In the genomic region with DNA sequence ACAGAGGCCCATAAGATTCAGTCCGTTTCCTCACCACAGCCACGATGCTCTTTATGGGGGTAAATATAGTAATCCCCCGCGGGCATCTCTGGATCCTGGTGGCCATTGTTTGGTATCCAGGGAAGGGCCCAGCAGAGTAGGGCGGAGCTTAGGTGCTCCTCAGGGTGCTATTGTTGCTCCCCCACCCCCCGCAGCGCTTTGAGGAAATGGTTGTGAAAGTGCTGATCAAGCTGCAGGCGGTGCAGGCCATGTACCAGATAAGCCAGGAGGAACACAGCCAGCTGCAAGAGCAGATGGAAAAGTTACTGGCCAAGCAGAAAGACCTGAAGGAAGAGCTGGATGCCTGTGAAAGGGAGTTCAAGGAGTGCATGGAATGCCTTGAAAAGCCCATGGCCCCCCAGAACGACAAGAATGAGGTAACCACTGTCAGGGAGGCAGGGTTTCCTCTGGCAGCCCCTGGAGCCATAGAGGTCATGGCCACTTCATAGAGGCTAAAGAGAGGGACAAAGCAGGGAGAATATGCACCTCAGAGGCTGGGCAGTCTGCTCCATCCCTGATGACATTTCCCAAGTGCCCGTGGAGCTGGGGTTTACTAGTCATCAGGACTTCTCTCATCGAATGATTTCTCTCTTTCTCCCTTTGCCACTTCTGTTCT, we compare ENCODE assay signal across 16 cellular contexts. TPM values are rescaled to one million over a fixed set of nuclear protein-coding genes. Genes with fewer than 3 reads are reported as not detected.
DNase-seq lines count a peak whose midpoint lies in the region; ATAC-seq, FAIRE-seq and TF ChIP-seq lines count a peak whose summit lies in the region.
"Had no signal": no experiment of that assay in that cellular context is flagged by ENCODE, and none has a peak within 500 bp of the region (broad histone marks: within the 10 kb centered on the region; RNA-seq: fewer than 3 reads in every experiment).

No MANE protein-coding gene starts in this region.

- H3K4me1 ChIP-seq in right lobe of liver = no peaks in the 10 kb centered on the region
- H3K4me1 ChIP-seq in HepG2 (ENCODE audit: insufficient read depth, low read length) = no peaks in the 10 kb centered on the region
- H3K4me1 ChIP-seq: breast epithelium had no signal

- H3K36me3 Mint-ChIP-seq in activated CD4-positive, alpha-beta T cell treated with anti-CD3 and anti-CD28 coated beads for 36 hours (ENCODE audit: low read depth) = no peaks in the 10 kb centered on the region
- H3K36me3 Mint-ChIP-seq: stimulated activated memory B cell treated with anti-CD40 and anti-IgM and Interleukin-4, amounts not matched to agents 10 μg/mL and 1 μg/mL and 100 μg/mL, for 72 hours had no signal

- H3K27ac Mint-ChIP-seq in activated CD4-positive, alpha-beta T cell treated with anti-CD3 and anti-CD28 coated beads for 36 hours = no peak overlapping the region
- H3K27ac Mint-ChIP-seq: stimulated activated memory B cell treated with anti-CD40 and anti-IgM and Interleukin-4, amounts not matched to agents 10 μg/mL and 1 μg/mL and 100 μg/mL, for 72 hours had no signal

- H3K4me2 ChIP-seq in HepG2 (ENCODE audit: low read depth, low read length) = no peak overlapping the region

- no peaks in the 10 kb centered on the region for H3K79me2 ChIP-seq in HepG2 (ENCODE audit: insufficient read depth, low read length)

- no peaks in the 10 kb centered on the region for H3K27me3 ChIP-seq in right lobe of liver
- peaks cover 2 to 52% of the 10 kb centered on the region in 2 experiments; a peak in 3 of 5 replicates for H3K27me3 ChIP-seq in HepG2 (ENCODE audit: control insufficient read depth in 1 of 2, insufficient read depth in 2 of 2, low read length in 2 of 2)
- H3K27me3 ChIP-seq: breast epithelium had no signal

- WGBS in right lobe of liver (ENCODE audit: insufficient coverage, low coverage, low lambda C conversion rate, missing lambda C conversion rate) = 59% methylated on average over 5 of the region's 11 CpGs
- 19% methylated on average over 7 of the region's 11 CpGs for WGBS in HepG2 (ENCODE audit: low lambda C conversion rate)

- H3K4me1 Mint-ChIP-seq in activated CD4-positive, alpha-beta T cell treated with anti-CD3 and anti-CD28 coated beads for 36 hours = no peaks in the 10 kb centered on the region
- H3K4me1 Mint-ChIP-seq: stimulated activated memory B cell treated with anti-CD40 and anti-IgM and Interleukin-4, amounts not matched to agents 10 μg/mL and 1 μg/mL and 100 μg/mL, for 72 hours had no signal

- BruUV-seq in HepG2 (replicated peaks; lab: Mats Ljungman, UMichigan) = no TSS peak

- in situ Hi-C loops in HepG2 (cut with HindIII; ENCODE audit: extremely low pct_ligation_motif_present, low pct_unique_long_range_greater_than_20kb) = no loop called here

- DNase-seq in right lobe of liver (no peak), HepG2 (ENCODE audit: low spot score) (no peak), SK-N-MC (ENCODE audit: low read depth, low spot score) (peak; percentile 14), left ventricle myocardium superior (peak; percentile 73), DMS 273 treated with DMSO at 0.1 percent for 48 hours (lab: John Stamatoyannopoulos, UW) (no peak)
- DNase-seq in activated CD4-positive, alpha-beta T cell treated with anti-CD3 and anti-CD28 coated beads for 36 hours = no peak
- DNase-seq: activated T-cell treated with anti-CD3 and anti-CD28 coated beads, Interleukin-2, amount 50 U/mL, for 4 hours; HCEC 1CT had no signal

- H3K9me3 ChIP-seq in right lobe of liver (no peaks in the 10 kb centered on the region), HepG2 (ENCODE audit: low read length) (no peaks in the 10 kb centered on the region), SK-N-MC (ENCODE audit: low read depth, low read length) (no peaks in the 10 kb centered on the region)
- H3K9me3 ChIP-seq: breast epithelium had no signal

- H3K4me3 Mint-ChIP-seq in activated CD4-positive, alpha-beta T cell treated with anti-CD3 and anti-CD28 coated beads for 36 hours = no peak overlapping the region
- H3K4me3 Mint-ChIP-seq: activated T-cell treated with anti-CD3 and anti-CD28 coated beads, Interleukin-2, amount 50 U/mL, for 4 hours; stimulated activated memory B cell treated with anti-CD40 and anti-IgM and Interleukin-4, amounts not matched to agents 10 μg/mL and 1 μg/mL and 100 μg/mL, for 72 hours had no signal

- TF ChIP-seq CTCF in right lobe of liver (IDR thresholded peaks at IDR 0.05) (no peak), HepG2 (CRISPR knock-in tag; IDR thresholded peaks at IDR 0.05) (no peak)

- H2AFZ ChIP-seq in HepG2 (ENCODE audit: low read length) = no peak overlapping the region

- H3K9ac ChIP-seq in HepG2 (ENCODE audit: insufficient read depth, low read depth, low read length) = no peak overlapping the region
- H3K9ac ChIP-seq in SK-N-MC (ENCODE audit: insufficient read length) = no peak overlapping the region

- no peak overlapping the region for H3K27ac ChIP-seq in right lobe of liver
- no peak overlapping the region for H3K27ac ChIP-seq in HepG2 (ENCODE audit: extremely low read length, insufficient read depth, low read length)
- H3K27ac ChIP-seq in SK-N-MC = no peak overlapping the region
- H3K27ac ChIP-seq: breast epithelium had no signal

- H3K27me3 Mint-ChIP-seq in activated CD4-positive, alpha-beta T cell treated with anti-CD3 and anti-CD28 coated beads for 36 hours = no peaks in the 10 kb centered on the region
- H3K27me3 Mint-ChIP-seq: stimulated activated memory B cell treated with anti-CD40 and anti-IgM and Interleukin-4, amounts not matched to agents 10 μg/mL and 1 μg/mL and 100 μg/mL, for 72 hours had no signal

- ATAC-seq in right lobe of liver (peak; percentile 50 to 77 (median 64)), HepG2 (no peak), left ventricle myocardium superior (peak; percentile 77), HG03159 (IDR thresholded peaks at IDR 0.05; ENCODE audit: unreplicated experiment) (no peak), HG03520 (IDR thresholded peaks at IDR 0.05; ENCODE audit: unreplicated experiment) (no peak)
- no peak for ATAC-seq in activated CD4-positive, alpha-beta T cell treated with anti-CD3 and anti-CD28 coated beads for 36 hours
- ATAC-seq: activated T-cell treated with anti-CD3 and anti-CD28 coated beads, Interleukin-2, amount 50 U/mL, for 4 hours; stimulated activated memory B cell treated with anti-CD40 and anti-IgM and Interleukin-4, amounts not matched to agents 10 μg/mL and 1 μg/mL and 100 μg/mL, for 72 hours had no signal

- intact Hi-C loops in right lobe of liver (cut with DNase I) (no loop called here), HepG2 (cut with micrococcal nuclease; ENCODE audit: unreplicated experiment) (no loop called here), left ventricle myocardium superior (cut with micrococcal nuclease) (no loop called here)
- intact Hi-C loops in activated CD4-positive, alpha-beta T cell treated with anti-CD3 and anti-CD28 coated beads for 36 hours (cut with DNase I, micrococcal nuclease) = no loop called here

- H3K9me3 Mint-ChIP-seq in activated CD4-positive, alpha-beta T cell treated with anti-CD3 and anti-CD28 coated beads for 36 hours (ENCODE audit: low read depth) = no peaks in the 10 kb centered on the region
- H3K9me3 Mint-ChIP-seq: activated T-cell treated with anti-CD3 and anti-CD28 coated beads, Interleukin-2, amount 50 U/mL, for 4 hours; stimulated activated memory B cell treated with anti-CD40 and anti-IgM and Interleukin-4, amounts not matched to agents 10 μg/mL and 1 μg/mL and 100 μg/mL, for 72 hours had no signal

- no peaks in the 10 kb centered on the region for H3K36me3 ChIP-seq in right lobe of liver
- H3K36me3 ChIP-seq in HepG2 (replicated peaks in 1 of 2; ENCODE audit: control insufficient read depth in 1 of 2, insufficient read depth in 2 of 2, low read length in 2 of 2) = no peaks in the 10 kb centered on the region
- no peaks in the 10 kb centered on the region for H3K36me3 ChIP-seq in SK-N-MC (ENCODE audit: insufficient read depth, low read length)
- H3K36me3 ChIP-seq: breast epithelium had no signal

- H3K4me3 ChIP-seq in right lobe of liver (no peak overlapping the region), HepG2 (replicated peaks in 1 of 3; ENCODE audit: insufficient read depth in 1 of 3, low read depth in 2 of 3, low read length in 3 of 3) (no peak overlapping the region), SK-N-MC (peak overlapping the region; percentile 29)
- H3K4me3 ChIP-seq: breast epithelium had no signal

- TF ChIP-seq EP300 in HepG2 (IDR thresholded peaks at IDR 0.05; ENCODE audit: low read depth in 2 of 2, low read length in 2 of 2) = no peak
- TF ChIP-seq EP300 in HepG2 (CRISPR knock-in tag; IDR thresholded peaks at IDR 0.05; ENCODE audit: borderline replicate concordance) = no peak

- TF ChIP-seq POLR2A in right lobe of liver (IDR thresholded peaks at IDR 0.05) = no peak
- TF ChIP-seq POLR2A in HepG2 (IDR thresholded peaks at IDR 0.05; ENCODE audit: insufficient read depth in 1 of 2, low read depth in 2 of 2, low read length in 2 of 2) = no peak

- TF ChIP-seq RAD21 in HepG2 (CRISPR knock-in tag; IDR thresholded peaks at IDR 0.05) = no peak

- CTCF ChIA-PET in HepG2 (lab: Yijun Ruan, JAX; ENCODE audit: low intra/inter-chr PET ratio, low total read pairs) = no interaction called here
- CTCF ChIA-PET in activated CD4-positive, alpha-beta T cell treated with anti-CD3 and anti-CD28 coated beads for 36 hours (lab: Charles Lee) = interaction anchor here (0.6 to 1.7 kb wide), 2 partner anchors 71 to 1949 kb away, joined by 4 to 7 read pairs; no protein-coding TSS in a partner anchor

- H4K20me1 ChIP-seq in HepG2 (ENCODE audit: insufficient read depth, low read length) = no peaks in the 10 kb centered on the region; the same call in 1 of the 2 replicates

- POLR2A ChIA-PET in HepG2 (lab: Yijun Ruan, JAX) = interaction anchor here (0.6 kb wide), 1 partner anchor 132 kb away, joined by 3 read pairs; no protein-coding TSS in a partner anchor
- POLR2A ChIA-PET in activated CD4-positive, alpha-beta T cell treated with anti-CD3 and anti-CD28 coated beads for 36 hours (lab: Charles Lee) = no interaction called here

- FAIRE-seq in HepG2 (lab: Jason Lieb, UNC) = no peak
- FAIRE-seq: keratinocyte had no signal

RNA-seq across cellular contexts. Expression of a gene that starts 17.6 kb away (rescaled TPM):
- 1 to 10 TPM in 2 of 6 experiments, under 1 TPM in 4; 0.27 to 5.1 (median 0.74) TPM for total RNA-seq in right lobe of liver
- 0.01 and 0.02 TPM in 2 replicates for total RNA-seq in HepG2 (2016; rRNA removed; fragmentation: Illumina TruSeq; extraction: Trizol)
- not detected in 2 replicates for total RNA-seq in HepG2 (2016; cell fraction: cytosol; rRNA removed; fragmentation: Illumina TruSeq; extraction: Trizol; ENCODE audit: low read depth)
- total RNA-seq in HepG2 (2016; cell fraction: insoluble cytoplasmic fraction; rRNA removed; fragmentation: Illumina TruSeq; extraction: Trizol) = under 0.01 TPM in 1 of 2 replicates, not detected in the other
- total RNA-seq in HepG2 (2016; cell fraction: membrane; rRNA removed; fragmentation: Illumina TruSeq; extraction: Trizol) = not detected in 2 replicates
- 0.06 TPM in 1 of 2 replicates, not detected in the other for total RNA-seq in HepG2 (2016; cell fraction: nucleus; rRNA removed; fragmentation: Illumina TruSeq; extraction: Trizol)
- 0.01 TPM in 1 of 2 replicates, not detected in the other for polyA plus RNA-seq in HepG2 (2011; rRNA removed)
- 0.01 TPM in 2 replicates for polyA plus RNA-seq in HepG2 (2011; cell fraction: cytosol; rRNA removed)
- polyA plus RNA-seq in HepG2 (2011; cell fraction: nucleus; rRNA removed) = 0.02 and 0.05 TPM in 2 replicates
- 0.01 TPM in 1 of 2 replicates, not detected in the other for polyA plus RNA-seq in HepG2 (2012)
- not detected in 2 replicates for polyA plus RNA-seq in HepG2 (2016; cell fraction: cytosol; fragmentation: Illumina TruSeq; extraction: Trizol; ENCODE audit: low read depth)
- not detected in 2 replicates for polyA plus RNA-seq in HepG2 (2016; cell fraction: insoluble cytoplasmic fraction; fragmentation: Illumina TruSeq; extraction: Trizol; ENCODE audit: low read depth)
- not detected in 2 replicates for polyA plus RNA-seq in HepG2 (2016; cell fraction: membrane; fragmentation: Illumina TruSeq; extraction: Trizol; ENCODE audit: low read depth)
- not detected in 2 replicates for polyA plus RNA-seq in HepG2 (2016; cell fraction: nucleus; fragmentation: Illumina TruSeq; extraction: Trizol; ENCODE audit: insufficient read depth, low read depth)
- 0.16 and 0.19 TPM in 2 replicates for polyA minus RNA-seq in HepG2 (2011; rRNA and poly(A)+ RNA removed; ENCODE audit: low replicate concordance)
- 0.09 and 0.10 TPM in 2 replicates for polyA minus RNA-seq in HepG2 (2011; cell fraction: cytosol; rRNA and poly(A)+ RNA removed)
- polyA minus RNA-seq in HepG2 (2011; cell fraction: nucleus; rRNA and poly(A)+ RNA removed) = under 0.01 TPM in 1 of 2 replicates, not detected in the other
- total RNA-seq in left ventricle myocardium superior = 591 TPM
- total RNA-seq in activated CD4-positive, alpha-beta T cell treated with anti-CD3 and anti-CD28 coated beads for 36 hours = under 1 TPM; 0.09 to 0.18 TPM

RNA-seq across cellular contexts. Expression of a gene that starts 20.9 kb away (rescaled TPM):
- total RNA-seq in right lobe of liver (under 1 TPM in 4 of 6 experiments, not detected in 2; 0.16 to 0.70 (median 0.20) TPM), HepG2 (2016; rRNA removed; fragmentation: Illumina TruSeq; extraction: Trizol) (0.04 TPM in 1 of 2 replicates, not detected in the other), left ventricle myocardium superior (6.5 TPM)
- not detected in 2 replicates for total RNA-seq in HepG2 (2016; cell fraction: cytosol; rRNA removed; fragmentation: Illumina TruSeq; extraction: Trizol; ENCODE audit: low read depth)
- total RNA-seq in HepG2 (2016; cell fraction: insoluble cytoplasmic fraction; rRNA removed; fragmentation: Illumina TruSeq; extraction: Trizol) = not detected in 2 replicates
- total RNA-seq in HepG2 (2016; cell fraction: membrane; rRNA removed; fragmentation: Illumina TruSeq; extraction: Trizol) = not detected in 2 replicates
- total RNA-seq in HepG2 (2016; cell fraction: nucleus; rRNA removed; fragmentation: Illumina TruSeq; extraction: Trizol) = not detected in 2 replicates
- polyA plus RNA-seq in HepG2 (2011; rRNA removed) = 0.38 and 0.47 TPM in 2 replicates
- polyA plus RNA-seq in HepG2 (2011; cell fraction: cytosol; rRNA removed) = 0.03 TPM in 1 of 2 replicates, not detected in the other
- 0.21 and 0.35 TPM in 2 replicates for polyA plus RNA-seq in HepG2 (2011; cell fraction: nucleus; rRNA removed)
- polyA plus RNA-seq in HepG2 (2012) = 0.16 and 0.23 TPM in 2 replicates
- not detected in 2 replicates for polyA plus RNA-seq in HepG2 (2016; cell fraction: cytosol; fragmentation: Illumina TruSeq; extraction: Trizol; ENCODE audit: low read depth)
- not detected in 2 replicates for polyA plus RNA-seq in HepG2 (2016; cell fraction: insoluble cytoplasmic fraction; fragmentation: Illumina TruSeq; extraction: Trizol; ENCODE audit: low read depth)
- not detected in 2 replicates for polyA plus RNA-seq in HepG2 (2016; cell fraction: membrane; fragmentation: Illumina TruSeq; extraction: Trizol; ENCODE audit: low read depth)
- not detected in 2 replicates for polyA plus RNA-seq in HepG2 (2016; cell fraction: nucleus; fragmentation: Illumina TruSeq; extraction: Trizol; ENCODE audit: insufficient read depth, low read depth)
- 0.54 and 0.84 TPM in 2 replicates for polyA minus RNA-seq in HepG2 (2011; rRNA and poly(A)+ RNA removed; ENCODE audit: low replicate concordance)
- polyA minus RNA-seq in HepG2 (2011; cell fraction: cytosol; rRNA and poly(A)+ RNA removed) = not detected in 2 replicates
- 1.2 TPM in 1 of 2 replicates, not detected in the other for polyA minus RNA-seq in HepG2 (2011; cell fraction: nucleus; rRNA and poly(A)+ RNA removed)
- total RNA-seq in activated CD4-positive, alpha-beta T cell treated with anti-CD3 and anti-CD28 coated beads for 36 hours = 1 to 10 TPM; 6.9 to 7.7 TPM

RNA-seq across cellular contexts. Expression of a gene that starts 37.0 kb away (rescaled TPM):
- not detected for total RNA-seq in right lobe of liver
- not detected in 2 replicates for total RNA-seq in HepG2 (2016; rRNA removed; fragmentation: Illumina TruSeq; extraction: Trizol)
- total RNA-seq in HepG2 (2016; cell fraction: cytosol; rRNA removed; fragmentation: Illumina TruSeq; extraction: Trizol; ENCODE audit: low read depth) = not detected in 2 replicates
- total RNA-seq in HepG2 (2016; cell fraction: insoluble cytoplasmic fraction; rRNA removed; fragmentation: Illumina TruSeq; extraction: Trizol) = not detected in 2 replicates
- total RNA-seq in HepG2 (2016; cell fraction: membrane; rRNA removed; fragmentation: Illumina TruSeq; extraction: Trizol) = not detected in 2 replicates
- not detected in 2 replicates for total RNA-seq in HepG2 (2016; cell fraction: nucleus; rRNA removed; fragmentation: Illumina TruSeq; extraction: Trizol)
- not detected in 2 replicates for polyA plus RNA-seq in HepG2 (2011; rRNA removed)
- polyA plus RNA-seq in HepG2 (2011; cell fraction: cytosol; rRNA removed) = not detected in 2 replicates
- not detected in 2 replicates for polyA plus RNA-seq in HepG2 (2011; cell fraction: nucleus; rRNA removed)
- 0.20 TPM in 1 of 2 replicates, not detected in the other for polyA plus RNA-seq in HepG2 (2012)
- not detected in 2 replicates for polyA plus RNA-seq in HepG2 (2016; cell fraction: cytosol; fragmentation: Illumina TruSeq; extraction: Trizol; ENCODE audit: low read depth)
- not detected in 2 replicates for polyA plus RNA-seq in HepG2 (2016; cell fraction: insoluble cytoplasmic fraction; fragmentation: Illumina TruSeq; extraction: Trizol; ENCODE audit: low read depth)
- not detected in 2 replicates for polyA plus RNA-seq in HepG2 (2016; cell fraction: membrane; fragmentation: Illumina TruSeq; extraction: Trizol; ENCODE audit: low read depth)
- not detected in 2 replicates for polyA plus RNA-seq in HepG2 (2016; cell fraction: nucleus; fragmentation: Illumina TruSeq; extraction: Trizol; ENCODE audit: insufficient read depth, low read depth)
- polyA minus RNA-seq in HepG2 (2011; rRNA and poly(A)+ RNA removed; ENCODE audit: low replicate concordance) = not detected in 2 replicates
- not detected in 2 replicates for polyA minus RNA-seq in HepG2 (2011; cell fraction: cytosol; rRNA and poly(A)+ RNA removed)
- not detected in 2 replicates for polyA minus RNA-seq in HepG2 (2011; cell fraction: nucleus; rRNA and poly(A)+ RNA removed)
- not detected for total RNA-seq in left ventricle myocardium superior
- not detected for total RNA-seq in activated CD4-positive, alpha-beta T cell treated with anti-CD3 and anti-CD28 coated beads for 36 hours
- total RNA-seq: activated T-cell treated with anti-CD3 and anti-CD28 coated beads, Interleukin-2, amount 50 U/mL, for 4 hours; breast epithelium; G401 had no signal
- polyA plus RNA-seq: AG04450, esophagus, keratinocyte had no signal

RNA-seq across cellular contexts. Expression of a gene that starts 50.0 kb away (rescaled TPM):
- total RNA-seq in right lobe of liver = 10 to 100 TPM; 26.9 to 72.0 (median 38.9) TPM
- total RNA-seq in HepG2 (2016; rRNA removed; fragmentation: Illumina TruSeq; extraction: Trizol) = 87.2 and 107 TPM in 2 replicates
- 91.7 and 127 TPM in 2 replicates for total RNA-seq in HepG2 (2016; cell fraction: cytosol; rRNA removed; fragmentation: Illumina TruSeq; extraction: Trizol; ENCODE audit: low read depth)
- 86.6 and 128 TPM in 2 replicates for total RNA-seq in HepG2 (2016; cell fraction: insoluble cytoplasmic fraction; rRNA removed; fragmentation: Illumina TruSeq; extraction: Trizol)
- 87.9 and 101 TPM in 2 replicates for total RNA-seq in HepG2 (2016; cell fraction: membrane; rRNA removed; fragmentation: Illumina TruSeq; extraction: Trizol)
- total RNA-seq in HepG2 (2016; cell fraction: nucleus; rRNA removed; fragmentation: Illumina TruSeq; extraction: Trizol) = 29.8 and 31.5 TPM in 2 replicates
- 132 and 144 TPM in 2 replicates for polyA plus RNA-seq in HepG2 (2011; rRNA removed)
- 149 and 216 TPM in 2 replicates for polyA plus RNA-seq in HepG2 (2011; cell fraction: cytosol; rRNA removed)
- 54.3 and 63.6 TPM in 2 replicates for polyA plus RNA-seq in HepG2 (2011; cell fraction: nucleus; rRNA removed)
- 127 and 131 TPM in 2 replicates for polyA plus RNA-seq in HepG2 (2012)
- 134 and 154 TPM in 2 replicates for polyA plus RNA-seq in HepG2 (2016; cell fraction: cytosol; fragmentation: Illumina TruSeq; extraction: Trizol; ENCODE audit: low read depth)
- polyA plus RNA-seq in HepG2 (2016; cell fraction: insoluble cytoplasmic fraction; fragmentation: Illumina TruSeq; extraction: Trizol; ENCODE audit: low read depth) = 186 and 188 TPM in 2 replicates
- 130 and 137 TPM in 2 replicates for polyA plus RNA-seq in HepG2 (2016; cell fraction: membrane; fragmentation: Illumina TruSeq; extraction: Trizol; ENCODE audit: low read depth)
- 74.2 and 75.8 TPM in 2 replicates for polyA plus RNA-seq in HepG2 (2016; cell fraction: nucleus; fragmentation: Illumina TruSeq; extraction: Trizol; ENCODE audit: insufficient read depth, low read depth)
- 39.4 and 64.2 TPM in 2 replicates for polyA minus RNA-seq in HepG2 (2011; rRNA and poly(A)+ RNA removed; ENCODE audit: low replicate concordance)
- polyA minus RNA-seq in HepG2 (2011; cell fraction: cytosol; rRNA and poly(A)+ RNA removed) = 18.0 and 20.1 TPM in 2 replicates
- polyA minus RNA-seq in HepG2 (2011; cell fraction: nucleus; rRNA and poly(A)+ RNA removed) = 9.9 and 10.6 TPM in 2 replicates
- total RNA-seq in left ventricle myocardium superior = 115 TPM
- total RNA-seq in activated CD4-positive, alpha-beta T cell treated with anti-CD3 and anti-CD28 coated beads for 36 hours = 100 to 1,000 TPM; 109 to 159 TPM

Comparison
In these comparisons a context has a peak if more than half of its experiments do, and no peak if none do; other contexts are left out.
1. ATAC-seq: peak in right lobe of liver (4 of 4) and left ventricle myocardium superior (single experiment); none in HepG2 (single experiment), HG03159 (single experiment), HG03520 (single experiment) and activated CD4-positive, alpha-beta T cell treated with anti-CD3 and anti-CD28 coated beads for 36 hours (single experiment).
2. DNase-seq: peak in SK-N-MC (single experiment) and left ventricle myocardium superior (single experiment); none in right lobe of liver (0 of 3), HepG2 (single experiment), DMS 273 treated with DMSO at 0.1 percent for 48 hours (single experiment) and activated CD4-positive, alpha-beta T cell treated with anti-CD3 and anti-CD28 coated beads for 36 hours (single experiment).
3. RNA of a gene that starts 17.6 kb away (total RNA-seq): 591 TPM in left ventricle myocardium superior (single experiment); 0.27 to 5.1 TPM in right lobe of liver, 0.09 to 0.18 TPM in activated CD4-positive, alpha-beta T cell treated with anti-CD3 and anti-CD28 coated beads for 36 hours and under 0.01 to 0.06 TPM in HepG2; every median in the first group is over 10 times any median in the second.